ENCODE assay signal across 7 cellular contexts in the genomic region with DNA sequence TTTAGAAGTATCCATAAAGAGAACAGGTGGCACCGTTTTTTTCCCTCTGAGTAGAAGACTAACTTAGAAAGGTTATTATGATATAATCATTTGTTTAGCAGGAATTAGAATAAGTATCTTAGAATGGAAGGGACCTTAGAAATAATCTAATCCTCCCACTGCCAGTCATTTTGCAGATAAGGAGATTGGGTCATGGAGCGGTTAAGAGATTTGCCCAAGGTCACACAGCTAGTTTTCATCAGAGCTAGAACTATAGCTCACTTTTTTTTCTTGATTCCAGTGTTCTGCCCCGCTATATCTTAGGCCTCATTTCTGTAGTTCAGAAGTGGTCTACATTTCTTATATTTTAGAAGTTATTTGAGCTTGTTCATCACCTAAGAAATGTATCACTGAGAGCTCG.
"Had no signal": no experiment of that assay in that cellular context is flagged by ENCODE, and none has a peak within 500 bp of the region (broad histone marks: within the 10 kb centered on the region; RNA-seq: fewer than 3 reads in every experiment).

No MANE protein-coding gene starts in this region.

- DNase-seq: GM23248, GOT3, H7, HFFc6, IMR-90 had no signal

- FAIRE-seq: HTR-8/SVneo, K562 had no signal
